ENCODE assay signal across 15 cellular contexts in the genomic region with DNA sequence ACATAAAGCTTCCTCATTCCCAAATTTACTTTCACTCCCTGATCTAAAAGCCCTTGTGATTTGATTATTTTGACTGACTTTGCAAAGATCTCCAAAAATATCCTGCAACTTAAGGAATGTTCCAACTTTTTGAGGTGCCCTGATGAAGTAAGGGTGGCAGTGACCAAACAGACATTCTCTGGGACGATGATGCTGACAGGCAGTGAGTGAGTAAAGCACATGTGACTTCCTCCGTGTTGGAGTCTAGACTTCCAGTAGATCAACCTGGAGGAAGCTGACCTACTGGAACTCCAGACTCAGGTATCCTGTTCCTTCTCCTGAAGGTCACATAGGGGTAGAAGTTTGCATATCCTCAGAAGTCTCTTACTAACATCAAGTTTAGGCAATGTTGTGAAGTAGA. TPM values are rescaled to one million over a fixed set of nuclear protein-coding genes. Genes with fewer than 3 reads are reported as not detected.
A peak's percentile ranks its signal among the peaks of the same experiment; 100 is the strongest.
DNase-seq lines count a peak whose midpoint lies in the region; ATAC-seq and TF ChIP-seq lines count a peak whose summit lies in the region.
"Had no signal": no experiment of that assay in that cellular context is flagged by ENCODE, and none has a peak within 500 bp of the region (broad histone marks: within the 10 kb centered on the region; RNA-seq: fewer than 3 reads in every experiment).

No MANE protein-coding gene starts in this region.

- H3K4ac ChIP-seq in mesenchymal stem cell (ENCODE audit: low read depth in 1 of 2, low read length in 2 of 2) = peak overlapping the region in 1 of 2 experiments; percentile 69

- no peaks in the 10 kb centered on the region for H3K36me3 Mint-ChIP-seq in dendritic cell treated with granulocyte-macrophage colony-stimulating factor and Interleukin-4, amounts not matched to agents 40 ng/mL and 50 ng/mL, for 4 days (ENCODE audit: low read depth)
- H3K36me3 Mint-ChIP-seq: activated naive CD4-positive, alpha-beta T cell treated with anti-CD3 and anti-CD28 coated beads, Interleukin-2, amount 10 ng/mL, durations not matched to agents 7 days and 5 days had no signal

- H2BK120ac ChIP-seq in mesenchymal stem cell (ENCODE audit: low read depth, low read length) = no peak overlapping the region

- H3K27ac Mint-ChIP-seq in dendritic cell treated with granulocyte-macrophage colony-stimulating factor and Interleukin-4, amounts not matched to agents 40 ng/mL and 50 ng/mL, for 4 days = peak overlapping the region; percentile 15
- H3K27ac Mint-ChIP-seq: activated CD8-positive, alpha-beta T cell treated with anti-CD3 and anti-CD28 coated beads for 36 hours; activated naive CD4-positive, alpha-beta T cell treated with anti-CD3 and anti-CD28 coated beads, Interleukin-2, amount 10 ng/mL, durations not matched to agents 7 days and 5 days; progenitor cell of endocrine pancreas; T-helper 17 cell had no signal

- H3K4me3 ChIP-seq in mesenchymal stem cell (ENCODE audit: insufficient read depth in 1 of 2, low read depth in 1 of 2, low read length in 2 of 2) (no peak overlapping the region), upper lobe of left lung (no peak overlapping the region), PC-9 (no peak overlapping the region)
- H3K4me3 ChIP-seq: GM12878 had no signal

- no peak overlapping the region for H2AFZ ChIP-seq in mesenchymal stem cell (ENCODE audit: low read depth, low read length)
- no peak overlapping the region for H2AFZ ChIP-seq in PC-9

- no TSS peak for BruUV-seq in PC-9 (replicated peaks; lab: Mats Ljungman, UMichigan)

- CTCF ChIA-PET in PC-9 (lab: Charles Lee) = interaction anchor here (0.6 to 0.9 kb wide), 2 partner anchors 11 to 977 kb away, joined by 3 to 7 read pairs; no protein-coding TSS in a partner anchor

- H3K36me3 ChIP-seq in mesenchymal stem cell (ENCODE audit: control insufficient read depth in 1 of 2, insufficient read depth in 2 of 2, low read depth in 1 of 2, low read length in 2 of 2) (no peaks in the 10 kb centered on the region), upper lobe of left lung (no peaks in the 10 kb centered on the region), PC-9 (ENCODE audit: low read depth) (no peaks in the 10 kb centered on the region)

- H3K23ac ChIP-seq in mesenchymal stem cell (ENCODE audit: low read length in 2 of 2) = peak overlapping the region in 1 of 2 experiments; percentile 67

- no peak overlapping the region for H2BK5ac ChIP-seq in mesenchymal stem cell (ENCODE audit: low read depth, low read length, poor library complexity, severe bottlenecking)

- no peak overlapping the region for H3K14ac ChIP-seq in mesenchymal stem cell (ENCODE audit: low read length in 2 of 2)

- TF ChIP-seq POLR2A in upper lobe of left lung (IDR thresholded peaks at IDR 0.05) = no peak

- no peak overlapping the region for H2AK5ac ChIP-seq in mesenchymal stem cell (ENCODE audit: low read length, severe bottlenecking)

- H3F3A ChIP-seq in PC-9 (ENCODE audit: insufficient read depth, low read depth) = peaks cover 5% of the 10 kb centered on the region; the same call in 1 of the 2 replicates

- 85% methylated on average over 2 of the region's 2 CpGs for WGBS in mesenchymal stem cell
- WGBS in upper lobe of left lung, 2 donors = 16 to 31% methylated on average over 2 of the region's 2 CpGs

- TF ChIP-seq EP300 in upper lobe of left lung (IDR thresholded peaks at IDR 0.05) = no peak

- H2BK15ac ChIP-seq in mesenchymal stem cell (ENCODE audit: low read depth, poor library complexity, severe bottlenecking) = no peak overlapping the region

- H2BK12ac ChIP-seq in mesenchymal stem cell (ENCODE audit: low read length in 2 of 2) = peak overlapping the region in 1 of 2 experiments; percentile 76

- H3K79me2 ChIP-seq in PC-9 (ENCODE audit: low read depth) = no peaks in the 10 kb centered on the region

- H3K79me1 ChIP-seq in mesenchymal stem cell (replicated peaks; ENCODE audit: low read length, poor library complexity, severe bottlenecking) = no peaks in the 10 kb centered on the region

- TF ChIP-seq CTCF in upper lobe of left lung (IDR thresholded peaks at IDR 0.05) = no peak
- TF ChIP-seq CTCF in PC-9 (conservative IDR thresholded peaks at IDR 0.05) = no peak

- H4K8ac ChIP-seq in mesenchymal stem cell (ENCODE audit: low read length) = peak overlapping the region; percentile 13

- H3K9ac ChIP-seq in mesenchymal stem cell (ENCODE audit: low read length) = no peak overlapping the region

- no peaks in the 10 kb centered on the region for H3K9me3 Mint-ChIP-seq in dendritic cell treated with granulocyte-macrophage colony-stimulating factor and Interleukin-4, amounts not matched to agents 40 ng/mL and 50 ng/mL, for 4 days
- H3K9me3 Mint-ChIP-seq: activated CD8-positive, alpha-beta T cell treated with anti-CD3 and anti-CD28 coated beads for 36 hours; activated naive CD4-positive, alpha-beta T cell treated with anti-CD3 and anti-CD28 coated beads, Interleukin-2, amount 10 ng/mL, durations not matched to agents 7 days and 5 days had no signal

- H3K4me3 Mint-ChIP-seq in dendritic cell treated with granulocyte-macrophage colony-stimulating factor and Interleukin-4, amounts not matched to agents 40 ng/mL and 50 ng/mL, for 4 days = no peak overlapping the region
- H3K4me3 Mint-ChIP-seq: activated CD8-positive, alpha-beta T cell treated with anti-CD3 and anti-CD28 coated beads for 36 hours; activated naive CD4-positive, alpha-beta T cell treated with anti-CD3 and anti-CD28 coated beads, Interleukin-2, amount 10 ng/mL, durations not matched to agents 7 days and 5 days; T-helper 17 cell had no signal

- DNase-seq in DMS53 (lab: John Stamatoyannopoulos, UW) = peak; percentile 28
- DNase-seq in DMS53 treated with DMSO at 0.1 percent for 48 hours (lab: John Stamatoyannopoulos, UW; ENCODE audit: unreplicated experiment) = no peak
- DNase-seq in mesenchymal stem cell = peak; percentile 34
- no peak for DNase-seq in upper lobe of left lung
- DNase-seq in PC-9 = no peak
- DNase-seq: activated naive CD4-positive, alpha-beta T cell treated with anti-CD3 and anti-CD28 coated beads, Interleukin-2, amount 10 ng/mL, durations not matched to agents 7 days and 5 days; glutamatergic neuron; T-helper 17 cell had no signal

- H3K18ac ChIP-seq in mesenchymal stem cell (ENCODE audit: low read depth in 1 of 2, low read length in 2 of 2) = peak overlapping the region in 1 of 2 experiments; percentile 93

- H4K20me1 ChIP-seq in PC-9 (ENCODE audit: insufficient read depth) = no peaks in the 10 kb centered on the region

- H3K4me2 ChIP-seq in mesenchymal stem cell (ENCODE audit: low read length, poor library complexity, severe bottlenecking) (no peak overlapping the region), PC-9 (no peak overlapping the region)

- intact Hi-C loops in dendritic cell treated with granulocyte-macrophage colony-stimulating factor and Interleukin-4, amounts not matched to agents 40 ng/mL and 50 ng/mL, for 4 days (cut with micrococcal nuclease) = loop anchor here (5.0 to 10.0 kb wide), 2 partner anchors 179 to 236 kb away; no protein-coding TSS in a partner anchor
- intact Hi-C loops in PC-9 (cut with micrococcal nuclease; ENCODE audit: unreplicated experiment) = loop anchor here (10.0 kb wide), 1 partner anchor 66 kb away; no protein-coding TSS in a partner anchor

- H3K9me3 ChIP-seq in mesenchymal stem cell (ENCODE audit: control insufficient read depth, low read length) = no peaks in the 10 kb centered on the region
- no peaks in the 10 kb centered on the region for H3K9me3 ChIP-seq in upper lobe of left lung
- H3K9me3 ChIP-seq in PC-9 (ENCODE audit: insufficient read depth, low read depth) = no peaks in the 10 kb centered on the region

- ATAC-seq in upper lobe of left lung (ENCODE audit: low FRiP score in 2 of 2) (peak in 1 of 2 donors; percentile 46), HG03045 (IDR thresholded peaks at IDR 0.05; ENCODE audit: unreplicated experiment) (no peak), GM18502 (IDR thresholded peaks at IDR 0.05; ENCODE audit: poor library complexity, unreplicated experiment) (no peak)
- ATAC-seq: activated CD8-positive, alpha-beta T cell treated with anti-CD3 and anti-CD28 coated beads for 36 hours; T-helper 17 cell had no signal

- H3K9me2 ChIP-seq in PC-9 (ENCODE audit: insufficient read depth) = no peaks in the 10 kb centered on the region

- H3K27me3 Mint-ChIP-seq in dendritic cell treated with granulocyte-macrophage colony-stimulating factor and Interleukin-4, amounts not matched to agents 40 ng/mL and 50 ng/mL, for 4 days = no peaks in the 10 kb centered on the region
- H3K27me3 Mint-ChIP-seq: activated CD8-positive, alpha-beta T cell treated with anti-CD3 and anti-CD28 coated beads for 36 hours; activated naive CD4-positive, alpha-beta T cell treated with anti-CD3 and anti-CD28 coated beads, Interleukin-2, amount 10 ng/mL, durations not matched to agents 7 days and 5 days; progenitor cell of endocrine pancreas; T-helper 17 cell had no signal

- peaks cover 24% of the 10 kb centered on the region for H3K4me1 Mint-ChIP-seq in dendritic cell treated with granulocyte-macrophage colony-stimulating factor and Interleukin-4, amounts not matched to agents 40 ng/mL and 50 ng/mL, for 4 days (ENCODE audit: low read depth)

- no peaks in the 10 kb centered on the region for H3K27me3 ChIP-seq in mesenchymal stem cell (ENCODE audit: control insufficient read depth in 1 of 2, insufficient read depth in 1 of 2, low read length in 2 of 2)
- no peaks in the 10 kb centered on the region for H3K27me3 ChIP-seq in upper lobe of left lung
- H3K27me3 ChIP-seq in PC-9 (ENCODE audit: insufficient read depth, low read depth) = no peaks in the 10 kb centered on the region

- H3K4me1 ChIP-seq in mesenchymal stem cell (ENCODE audit: control insufficient read depth, insufficient read depth, low read depth, low read length) (peaks cover 6% of the 10 kb centered on the region), upper lobe of left lung (peaks cover 9 to 17% (median 11%) of the 10 kb centered on the region in 4 donors), PC-9 (replicated peaks; ENCODE audit: insufficient read depth) (peaks cover 11% of the 10 kb centered on the region; the same call in 1 of the 2 replicates)

- H4K91ac ChIP-seq in mesenchymal stem cell (ENCODE audit: low read length) = no peak overlapping the region

- H3K27ac ChIP-seq in mesenchymal stem cell (ENCODE audit: low read length, poor library complexity, severe bottlenecking) (no peak overlapping the region), upper lobe of left lung (peak overlapping the region in 3 of 4 donors; percentile 69 to 74 (median 69)), PC-9 (no peak overlapping the region)
- H3K27ac ChIP-seq: 22Rv1 had no signal

- POLR2A ChIA-PET in PC-9 (lab: Charles Lee; ENCODE audit: unreplicated experiment) = interaction anchor here (0.9 kb wide), 1 partner anchor 68 kb away, joined by 11 read pairs; no protein-coding TSS in a partner anchor

RNA-seq across cellular contexts. Expression of gene TNFSF4, which starts 16.1 kb away (rescaled TPM):
- polyA plus RNA-seq in mesenchymal stem cell (2013, experiment 1 of 2) = 37.8 TPM
- 39.2 TPM for polyA plus RNA-seq in mesenchymal stem cell (2013, experiment 2 of 2)
- total RNA-seq in upper lobe of left lung (1 to 10 TPM in 3 of 6 donors, under 1 TPM in 3; 0.46 to 1.5 (median 0.90) TPM), PC-9 (2021) (0.23 and 1.5 TPM in 2 replicates)

Comparison
In these comparisons a context has a peak if more than half of its experiments do, and no peak if none do; other contexts are left out.
1. DNase-seq: peak in DMS53 (single experiment) and mesenchymal stem cell (single experiment); none in DMS53 treated with DMSO at 0.1 percent for 48 hours (single experiment), upper lobe of left lung (0 of 2) and PC-9 (0 of 2).
2. H3K27ac ChIP-seq: peak in upper lobe of left lung (3 of 4); none in mesenchymal stem cell (single experiment) and PC-9 (single experiment).